19 cellular contexts compared by ENCODE assay signal in the genomic region with DNA sequence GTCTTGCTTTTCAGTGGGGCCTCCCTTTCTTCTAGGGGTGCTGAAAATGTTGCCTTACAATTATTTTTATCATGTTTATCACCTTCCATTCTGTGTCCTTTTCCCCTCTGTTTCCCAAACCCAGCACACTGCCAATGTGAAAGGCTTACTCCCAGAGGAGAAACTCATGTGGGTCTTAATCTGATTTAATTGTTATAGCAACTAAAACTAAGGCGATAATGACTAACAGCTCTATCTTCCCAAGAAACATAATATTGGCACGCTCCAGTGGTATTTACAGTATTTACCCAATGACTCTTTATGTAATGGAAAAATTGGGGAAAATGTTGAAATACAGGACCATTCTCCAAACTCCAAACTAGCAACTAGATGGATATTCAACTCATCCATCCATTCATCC.
"Had no signal": no experiment of that assay in that cellular context is flagged by ENCODE, and none has a peak within 500 bp of the region (broad histone marks: within the 10 kb centered on the region; RNA-seq: fewer than 3 reads in every experiment).

No MANE protein-coding gene starts in this region.

- H3K9me3 Mint-ChIP-seq: natural killer cell treated with Interleukin-12 subunit alpha and Interleukin-12 subunit beta and Interleukin-15 and Interleukin-18, amount 100 ng/mL, for 72 hours; neural progenitor cell had no signal

- H3K9ac ChIP-seq: neural progenitor cell had no signal

- H3K27me3 Mint-ChIP-seq: natural killer cell treated with Interleukin-12 subunit alpha and Interleukin-12 subunit beta and Interleukin-15 and Interleukin-18, amount 100 ng/mL, for 72 hours had no signal

- FAIRE-seq: small intestine had no signal

- H3K27ac Mint-ChIP-seq: natural killer cell treated with Interleukin-12 subunit alpha and Interleukin-12 subunit beta and Interleukin-15 and Interleukin-18, amount 100 ng/mL, for 72 hours; neural progenitor cell had no signal

- H3K27me3 ChIP-seq: colonic mucosa, gastrocnemius medialis, neural progenitor cell, right atrium auricular region, stomach, transverse colon had no signal

- H3K4me2 ChIP-seq: neural progenitor cell had no signal

- H3K4me3 Mint-ChIP-seq: natural killer cell treated with Interleukin-12 subunit alpha and Interleukin-12 subunit beta and Interleukin-15 and Interleukin-18, amount 100 ng/mL, for 72 hours; neural progenitor cell had no signal

- H3K9me3 ChIP-seq: colonic mucosa, gastrocnemius medialis, right atrium auricular region, stomach, thoracic aorta, transverse colon had no signal

- H3K36me3 Mint-ChIP-seq: natural killer cell treated with Interleukin-12 subunit alpha and Interleukin-12 subunit beta and Interleukin-15 and Interleukin-18, amount 100 ng/mL, for 72 hours had no signal

- H2AFZ ChIP-seq: neural progenitor cell had no signal

- ATAC-seq: left lobe of liver; natural killer cell treated with Interleukin-12 subunit alpha and Interleukin-12 subunit beta and Interleukin-15 and Interleukin-18, amount 100 ng/mL, for 72 hours had no signal

- DNase-seq: colonic mucosa; dermis blood vessel endothelial cell; erythroblast; glutamatergic neuron; islet precursor cell; mammary epithelial cell; posterior cingulate gyrus; small intestine; stimulated activated CD4-positive, alpha-beta T cell treated with anti-CD3 and anti-CD28 coated beads, Interleukin-12 subunit alpha, Interleukin-12 subunit beta, amount 100 ng/mL, for 4 hours; stimulated activated naive CD4-positive, alpha-beta T cell; stomach; substantia nigra; transverse colon had no signal

- H3K27ac ChIP-seq: colonic mucosa, gastrocnemius medialis, neural progenitor cell had no signal

- H3K4me3 ChIP-seq: colonic mucosa, gastrocnemius medialis, neural progenitor cell, right atrium auricular region, stomach, thoracic aorta, transverse colon had no signal

- H3K36me3 ChIP-seq: colonic mucosa, gastrocnemius medialis, neural progenitor cell, right atrium auricular region, stomach, thoracic aorta, transverse colon had no signal

- H3K4me1 ChIP-seq: colonic mucosa, neural progenitor cell, transverse colon had no signal
